In the genomic region with DNA sequence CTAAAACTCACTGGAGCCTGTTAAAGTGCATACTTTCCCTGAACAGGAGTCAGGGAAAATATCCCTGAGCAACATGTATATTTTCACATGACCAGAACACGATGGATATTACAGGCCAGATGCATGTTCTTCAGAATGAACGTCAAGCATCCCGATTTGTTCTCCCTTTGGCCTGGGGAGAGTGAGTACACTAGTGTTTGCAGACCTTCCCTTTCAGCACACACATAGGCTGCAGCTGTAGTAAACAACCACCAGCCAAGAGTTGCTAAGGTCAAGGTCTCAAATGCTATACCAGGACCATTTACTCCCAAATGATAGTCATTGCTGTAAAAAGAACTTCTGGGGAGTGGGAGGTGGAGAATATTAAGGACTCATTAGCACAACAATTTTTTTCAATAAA, we compare ENCODE assay signal across 11 cellular contexts. TPM values are rescaled to one million over a fixed set of nuclear protein-coding genes. Genes with fewer than 3 reads are reported as not detected.
DNase-seq lines count a peak whose midpoint lies in the region; ATAC-seq, FAIRE-seq and TF ChIP-seq lines count a peak whose summit lies in the region.
"Had no signal": no experiment of that assay in that cellular context is flagged by ENCODE, and none has a peak within 500 bp of the region (broad histone marks: within the 10 kb centered on the region; RNA-seq: fewer than 3 reads in every experiment).

No MANE protein-coding gene starts in this region.

- H3K9ac ChIP-seq in GM12878 (ENCODE audit: control insufficient read depth, insufficient read depth, low read length) = no peak overlapping the region

- no peaks in the 10 kb centered on the region for H3K27me3 Mint-ChIP-seq in natural killer cell (ENCODE audit: low read depth in 2 of 2)

- H3K27ac Mint-ChIP-seq in natural killer cell = peak overlapping the region in 1 of 2 donors; percentile 98

- SMC1A ChIA-PET in GM12878 (lab: Charles Lee; ENCODE audit: uncharacterized antibody, unreplicated experiment) = interaction anchor here (0.6 to 2.9 kb wide), 6 partner anchors 32 to 106 kb away, joined by 3 to 21 read pairs (median 5); no protein-coding TSS in a partner anchor

- intact Hi-C loops in GM12878 (cut with micrococcal nuclease; ENCODE audit: unreplicated experiment) = loop anchor here (10.0 kb wide), 1 partner anchor 166 kb away; no protein-coding TSS in a partner anchor
- intact Hi-C loops in natural killer cell (cut with micrococcal nuclease) = loop anchor here (5.0 kb wide), 1 partner anchor 89 kb away; no protein-coding TSS in a partner anchor

- no peaks in the 10 kb centered on the region for H3K9me3 ChIP-seq in GM12878 (replicated peaks; ENCODE audit: control insufficient read depth, insufficient read depth, low read length)
- H3K9me3 ChIP-seq: Caco-2 had no signal

- no peaks in the 10 kb centered on the region for H3K36me3 ChIP-seq in GM12878 (ENCODE audit: control insufficient read depth in 2 of 2, insufficient read depth in 2 of 2, low read length in 1 of 2)

- no TSS peak for BruUV-seq in GM12878 (replicated peaks; lab: Mats Ljungman, UMichigan)

- H4K20me1 ChIP-seq in GM12878 (ENCODE audit: control insufficient read depth, insufficient read depth) = no peaks in the 10 kb centered on the region

- POLR2A ChIA-PET in GM12878 (lab: Charles Lee) = interaction anchor here (1.8 kb wide), 1 partner anchor 104 kb away, joined by 6 read pairs; no protein-coding TSS in a partner anchor

- H3K79me2 ChIP-seq in GM12878 (ENCODE audit: control insufficient read depth, insufficient read depth, low read length) = peaks cover 27% of the 10 kb centered on the region

- peak overlapping the region; percentile 8; the same call in 1 of the 2 replicates for H3K27ac ChIP-seq in 22Rv1
- no peak overlapping the region for H3K27ac ChIP-seq in GM12878 (ENCODE audit: control insufficient read depth, insufficient read depth)

- RAD21 ChIA-PET in GM12878 (lab: Charles Lee; ENCODE audit: unreplicated experiment) = interaction anchor here (3.0 kb wide), 1 partner anchor 68 kb away, joined by 12 read pairs; no protein-coding TSS in a partner anchor

- H3K36me3 Mint-ChIP-seq in natural killer cell = peaks cover 6% of the 10 kb centered on the region

- in situ Hi-C loops in GM12878 (cut with MboI) = no loop called here

- peaks cover 4% of the 10 kb centered on the region; the same call in 1 of the 2 replicates for H3K4me1 ChIP-seq in GM12878 (ENCODE audit: control insufficient read depth, insufficient read depth, low read length)

- TF ChIP-seq POLR2A in GM12878 (IDR thresholded peaks at IDR 0.05; ENCODE audit: low read depth, low read length) = no peak

- H3K9me3 Mint-ChIP-seq in natural killer cell = no peaks in the 10 kb centered on the region

- 25% methylated on average over 3 of the region's 3 CpGs for WGBS in GM12878 (ENCODE audit: insufficient coverage, insufficient replicate concordance, low lambda C conversion rate, missing lambda C conversion rate)

- no peak for TF ChIP-seq CTCF in 22Rv1 (IDR thresholded peaks at IDR 0.05)
- no peak for TF ChIP-seq CTCF in GM12865 (IDR thresholded peaks at IDR 0.05; ENCODE audit: insufficient read depth, low read depth, low read length, missing control alignments)
- no peak for TF ChIP-seq CTCF in GM12878 (IDR thresholded peaks at IDR 0.05 in 2 of 3, conservative IDR thresholded peaks at IDR 0.05 in 1 of 3; ENCODE audit: control insufficient read depth in 2 of 3, extremely low read depth in 1 of 3, insufficient read depth in 1 of 3, low read depth in 3 of 3, low read length in 3 of 3)
- TF ChIP-seq CTCF in natural killer cell (IDR thresholded peaks at IDR 0.05) = no peak

- no peak overlapping the region for H2AFZ ChIP-seq in GM12878 (ENCODE audit: control insufficient read depth, low read depth, low read length)

- peak overlapping the region; percentile 72; the same call in 1 of the 2 replicates for H3K4me3 ChIP-seq in GM12865 (ENCODE audit: low read depth, low read length)
- H3K4me3 ChIP-seq in GM12878 = peak overlapping the region; percentile 20; the same call in 1 of the 2 replicates

- no peak for FAIRE-seq in GM12878 (lab: Jason Lieb, UNC)
- FAIRE-seq: GM12891 had no signal

- DNase-seq in GM12865 (ENCODE audit: low read depth) (no peak), GM12878 (ENCODE audit: low read depth, low spot score) (no peak), natural killer cell (no peak), retina (no peak), dedifferentiated amniotic fluid mesenchymal stem cell (ENCODE audit: extremely low spot score) (no peak), NCI-H1048 (lab: John Stamatoyannopoulos, UW) (no peak)
- no peak for DNase-seq in stimulated activated CD4-positive, alpha-beta T cell treated with anti-CD3 and anti-CD28 coated beads, Interleukin-4, amount 100 ng/mL, for 4 hours
- DNase-seq: activated CD4-positive, alpha-beta T cell treated with anti-CD3 and anti-CD28 coated beads, Interleukin-2, amount 50 U/mL, for 48 hours; Caco-2 had no signal

- TF ChIP-seq EP300 in GM12878 (IDR thresholded peaks at IDR 0.05; ENCODE audit: borderline replicate concordance in 1 of 2, control insufficient read depth in 1 of 2, low read depth in 2 of 2, low read length in 2 of 2) = no peak

- CTCF ChIA-PET in GM12878 (lab: Yijun Ruan, JAX) = interaction anchor here (0.7 to 1.0 kb wide), 2 partner anchors 68 to 203 kb away, joined by 3 read pairs; no protein-coding TSS in a partner anchor

- no peak overlapping the region for H3K4me2 ChIP-seq in GM12878 (ENCODE audit: control insufficient read depth, insufficient read depth)

- ATAC-seq in GM12878 (no peak), natural killer cell (no peak)

- TF ChIP-seq RAD21 in GM12878 (IDR thresholded peaks at IDR 0.05; ENCODE audit: insufficient read depth, low read depth, low read length) = no peak

- H3K4me1 Mint-ChIP-seq in natural killer cell = peaks cover 60 to 62% of the 10 kb centered on the region in 2 donors

- H3K27me3 ChIP-seq in GM12878 (replicated peaks in 1 of 2; ENCODE audit: control insufficient read depth in 2 of 2, insufficient read depth in 2 of 2, low read length in 1 of 2) = no peaks in the 10 kb centered on the region

- H3K4me3 Mint-ChIP-seq in natural killer cell = peak overlapping the region; percentile 97

TF ChIP-seq in GM12878, 131 proteins besides CTCF, POLR2A, EP300 and RAD21 (continues in another document):
- TF ChIP-seq NR2C1 (IDR thresholded peaks at IDR 0.05) (no peak), EED (IDR thresholded peaks at IDR 0.05; ENCODE audit: low read depth) (no peak), JUNB (IDR thresholded peaks at IDR 0.05) (no peak), ZNF622 (IDR thresholded peaks at IDR 0.05) (no peak)
- TF ChIP-seq, protein P1, sequence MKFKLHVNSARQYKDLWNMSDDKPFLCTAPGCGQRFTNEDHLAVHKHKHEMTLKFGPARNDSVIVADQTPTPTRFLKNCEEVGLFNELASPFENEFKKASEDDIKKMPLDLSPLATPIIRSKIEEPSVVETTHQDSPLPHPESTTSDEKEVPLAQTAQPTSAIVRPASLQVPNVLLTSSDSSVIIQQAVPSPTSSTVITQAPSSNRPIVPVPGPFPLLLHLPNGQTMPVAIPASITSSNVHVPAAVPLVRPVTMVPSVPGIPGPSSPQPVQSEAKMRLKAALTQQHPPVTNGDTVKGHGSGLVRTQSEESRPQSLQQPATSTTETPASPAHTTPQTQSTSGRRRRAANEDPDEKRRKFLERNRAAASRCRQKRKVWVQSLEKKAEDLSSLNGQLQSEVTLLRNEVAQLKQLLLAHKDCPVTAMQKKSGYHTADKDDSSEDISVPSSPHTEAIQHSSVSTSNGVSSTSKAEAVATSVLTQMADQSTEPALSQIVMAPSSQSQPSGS (IDR thresholded peaks at IDR 0.05; ENCODE audit: low read length) = no peak

RNA-seq across cellular contexts. Expression of a gene that starts 3.0 kb away (rescaled TPM):
- 26.4 and 34.0 TPM in 2 replicates for total RNA-seq in GM12878 (2013; cell fraction: nucleolus; rRNA removed)
- total RNA-seq in GM12878 (2014; rRNA removed) = 0.96 and 1.1 TPM in 2 replicates
- 0.78 and 1.2 TPM in 2 replicates for total RNA-seq in GM12878 (2014; rRNA removed; fragmentation: Illumina TruSeq; extraction: Trizol)
- 2.2 TPM in 2 replicates for total RNA-seq in GM12878 (2021)
- 1.9 TPM for polyA plus RNA-seq in GM12878 (2011; ENCODE audit: low read depth)
- polyA plus RNA-seq in GM12878 (2011; rRNA removed) = 11.4 and 11.5 TPM in 2 replicates
- polyA plus RNA-seq in GM12878 (2011; cell fraction: cytosol; rRNA removed) = 6.2 and 8.2 TPM in 2 replicates
- polyA plus RNA-seq in GM12878 (2011; cell fraction: nucleus; rRNA removed) = 16.6 and 21.0 TPM in 2 replicates
- polyA plus RNA-seq in GM12878 (2012) = 2.8 and 4.2 TPM in 2 replicates
- polyA plus RNA-seq in GM12878 (2014; fragmentation: Illumina TruSeq; extraction: Trizol) = 0.85 and 0.98 TPM in 2 replicates
- under 1 TPM; 0.11 to 0.19 TPM for polyA plus RNA-seq in GM12878 (2014; fragmentation: Nextera tagmentation; extraction: Ambion mirVana)
- polyA plus RNA-seq in GM12878 (2014; rRNA removed) = 0.38 and 0.41 TPM in 2 replicates
- 1 to 10 TPM; 1.0 to 1.4 TPM for polyA plus RNA-seq in GM12878 (2016; fragmentation: Nextera tagmentation; extraction: Ambion mirVana)
- polyA minus RNA-seq in GM12878 (2011; rRNA and poly(A)+ RNA removed) = 71.0 and 93.3 TPM in 2 replicates
- 7.4 and 9.6 TPM in 2 replicates for polyA minus RNA-seq in GM12878 (2011; cell fraction: cytosol; rRNA and poly(A)+ RNA removed)
- polyA minus RNA-seq in GM12878 (2011; cell fraction: nucleus; rRNA and poly(A)+ RNA removed) = 31.7 and 52.0 TPM in 2 replicates
- 100 to 1,000 TPM; 104 to 119 (median 108) TPM for total RNA-seq in natural killer cell
